ENCODE assay signal across 27 cellular contexts in genomic region chr2:224210495-224211472, GRCh38.
DNase-seq lines count a peak whose midpoint lies in the region; ATAC-seq, FAIRE-seq and TF ChIP-seq lines count a peak whose summit lies in the region.
"Had no signal": no experiment of that assay in that cellular context is flagged by ENCODE, and none has a peak within 500 bp of the region (broad histone marks: within the 10 kb centered on the region; RNA-seq: fewer than 3 reads in every experiment).

No MANE protein-coding gene starts in this region.

- DNase-seq in ELR (ENCODE audit: low read depth) (peak; percentile 15), SK-N-MC (ENCODE audit: low read depth, low spot score) (no peak), glomerular visceral epithelial cell (ENCODE audit: extremely low spot score) (peak; percentile 8), renal cortical epithelial cell (ENCODE audit: low read depth) (peak; percentile 21), gastrocnemius medialis (no peak), urothelium cell line (ENCODE audit: low spot score) (no peak)
- no peak for DNase-seq in activated CD4-positive, alpha-beta T cell treated with anti-CD3 and anti-CD28 coated beads for 4 hours
- DNase-seq: activated CD4-positive, CD25-positive, alpha-beta regulatory T cell treated with anti-CD3 and anti-CD28 coated beads, Interleukin-2, amount 50 U/mL, for 72 hours; activated naive CD4-positive, alpha-beta T cell treated with Interleukin-2 at 50 U/mL for 16 hours; activated T-cell treated with anti-CD3 and anti-CD28 coated beads, Interleukin-2, amount 50 U/mL, for 24 hours; AML-193; amniotic stem cell; COR-L47; cortex of kidney; DMS79 treated with DMSO at 0.1 percent for 48 hours; left ventricle myocardium inferior; mucosa of descending colon; NCI-H146; NCI-H2171; NCI-H526 treated with DMSO at 0.1 percent for 48 hours; RPMI8226; stimulated activated naive B cell treated with anti-CD40 and anti-IgM and Interleukin-4, amounts not matched to agents 10 μg/mL and 1 μg/mL and 100 μg/mL, for 72 hours; testis had no signal

- ATAC-seq in gastrocnemius medialis (no peak), GM18511 (IDR thresholded peaks at IDR 0.05; ENCODE audit: unreplicated experiment) (no peak)
- ATAC-seq: mucosa of descending colon; stimulated activated naive B cell treated with anti-CD40 and anti-IgM and Interleukin-4, amounts not matched to agents 10 μg/mL and 1 μg/mL and 100 μg/mL, for 72 hours had no signal

- no peak for TF ChIP-seq CTCF in gastrocnemius medialis (IDR thresholded peaks at IDR 0.05 in 4 of 5, conservative IDR thresholded peaks at IDR 0.05 in 1 of 5)

- H3K9me3 ChIP-seq in SK-N-MC (ENCODE audit: low read depth, low read length): no peaks in the 10 kb centered on the region
- H3K9me3 ChIP-seq in gastrocnemius medialis: no peaks in the 10 kb centered on the region
- H3K9me3 ChIP-seq: left ventricle myocardium inferior, mucosa of descending colon, prostate gland, testis had no signal

- H3K9ac ChIP-seq in SK-N-MC (ENCODE audit: insufficient read length): no peak overlapping the region

- no peaks in the 10 kb centered on the region for H3K27me3 ChIP-seq in gastrocnemius medialis
- H3K27me3 ChIP-seq: testis had no signal

- H3K36me3 ChIP-seq in SK-N-MC (ENCODE audit: insufficient read depth, low read length) (no peaks in the 10 kb centered on the region), gastrocnemius medialis (no peaks in the 10 kb centered on the region)
- H3K36me3 ChIP-seq: left ventricle myocardium inferior, prostate gland had no signal

- FAIRE-seq in urothelium cell line (lab: Jason Lieb, UNC): no peak
- FAIRE-seq: endometrium, H54 had no signal

- H3K4me1 ChIP-seq in gastrocnemius medialis: no peaks in the 10 kb centered on the region
- H3K4me1 ChIP-seq: left ventricle myocardium inferior, prostate gland, testis had no signal

- in situ Hi-C loops in gastrocnemius medialis (cut with MboI; ENCODE audit: low sequenced_read_pairs in 4 of 4): no loop called here

- H3K4me3 ChIP-seq in SK-N-MC: no peak overlapping the region
- H3K4me3 ChIP-seq in gastrocnemius medialis: no peak overlapping the region
- H3K4me3 ChIP-seq: left ventricle myocardium inferior, mucosa of descending colon, prostate gland, testis had no signal

- intact Hi-C loops in gastrocnemius medialis (cut with DNase I; ENCODE audit: low total_unique reads): no loop called here

- no peak for TF ChIP-seq POLR2A in gastrocnemius medialis (IDR thresholded peaks at IDR 0.05)

- H3K27ac ChIP-seq in SK-N-MC: peak overlapping the region; percentile 27; the same call in 1 of the 2 replicates
- no peak overlapping the region for H3K27ac ChIP-seq in gastrocnemius medialis
- H3K27ac ChIP-seq: left ventricle myocardium inferior, prostate gland, testis had no signal

Comparison
In these comparisons a context has a peak if more than half of its experiments do, and no peak if none do; other contexts are left out.
1. DNase-seq: peak in ELR (single experiment), glomerular visceral epithelial cell (single experiment) and renal cortical epithelial cell (single experiment); none in SK-N-MC (single experiment), activated CD4-positive, alpha-beta T cell treated with anti-CD3 and anti-CD28 coated beads for 4 hours (0 of 2), gastrocnemius medialis (0 of 2) and urothelium cell line (single experiment).